Comparison of ENCODE assay signal across 2 cellular contexts in genomic region chr17:2701996-2702741, GRCh38.
TF ChIP-seq lines count a peak whose summit lies in the region.

No MANE protein-coding gene starts in this region.

TF ChIP-seq in GM23338, 12 proteins besides CTCF, POLR2A, EP300 and RAD21:
- TF ChIP-seq ZNF462 (CRISPR knock-in tag; IDR thresholded peaks at IDR 0.05) (no peak), REST (IDR thresholded peaks at IDR 0.05; ENCODE audit: unreplicated experiment) (no peak), CREB1 (CRISPR knock-in tag; IDR thresholded peaks at IDR 0.05; ENCODE audit: low read depth) (no peak), EZH2phosphoT487 (IDR thresholded peaks at IDR 0.05; ENCODE audit: unreplicated experiment) (no peak), STAT1 (IDR thresholded peaks at IDR 0.05; ENCODE audit: unreplicated experiment) (no peak), EZH2 (IDR thresholded peaks at IDR 0.05; ENCODE audit: low read depth, unreplicated experiment) (no peak), NANOG (IDR thresholded peaks at IDR 0.05; ENCODE audit: borderline replicate concordance) (no peak), ZNF331 (CRISPR knock-in tag; IDR thresholded peaks at IDR 0.05; ENCODE audit: low read depth) (no peak), POLR2AphosphoS5 (IDR thresholded peaks at IDR 0.05; ENCODE audit: low read depth) (no peak), ETS1 (IDR thresholded peaks at IDR 0.05) (no peak), JUNB (IDR thresholded peaks at IDR 0.05; ENCODE audit: unreplicated experiment) (no peak), ZNF114 (CRISPR knock-in tag; IDR thresholded peaks at IDR 0.05) (no peak)

TF ChIP-seq in H1, 55 proteins besides CTCF, POLR2A, EP300 and RAD21:
- TF ChIP-seq CBX8 (IDR thresholded peaks at IDR 0.05; ENCODE audit: borderline replicate concordance, low read depth, low read length): no peak
- TF ChIP-seq YY1 (IDR thresholded peaks at IDR 0.05; ENCODE audit: low read depth, low read length): no peak
- no peak for TF ChIP-seq TBP (IDR thresholded peaks at IDR 0.05; ENCODE audit: low read depth, low read length)
- no peak for TF ChIP-seq BACH1 (IDR thresholded peaks at IDR 0.05; ENCODE audit: low read length)
